In genomic region chr17:1398900-1399299, GRCh38 we compare ENCODE assay signal across 8 cellular contexts. TPM values are rescaled to one million over a fixed set of nuclear protein-coding genes. Genes with fewer than 3 reads are reported as not detected.
DNase-seq lines count a peak whose midpoint lies in the region; ATAC-seq and TF ChIP-seq lines count a peak whose summit lies in the region.

No MANE protein-coding gene starts in this region.

- no peaks in the 10 kb centered on the region for H3K27me3 ChIP-seq in skeletal muscle satellite cell (ENCODE audit: control insufficient read depth, insufficient read depth, low read length)

- peaks cover 31% of the 10 kb centered on the region for H3K36me3 Mint-ChIP-seq in HFFc6 (ENCODE audit: low read depth)

- peak overlapping the region; percentile 84 for H3K4me2 ChIP-seq in skeletal muscle satellite cell (ENCODE audit: low read length)

- peak overlapping the region; percentile 100 for H3K4me3 Mint-ChIP-seq in HFFc6

- no peaks in the 10 kb centered on the region for H3K9me3 ChIP-seq in skeletal muscle satellite cell (replicated peaks; ENCODE audit: low read length)

- DNase-seq in AG10803 (ENCODE audit: low read depth), result peak; percentile 51
- peak; percentile 29 for DNase-seq in HFFc6
- peak; percentile 11 for DNase-seq in activated T-helper 9 cell treated with anti-CD3 and anti-CD28 coated beads, Interleukin-2, amount 50 U/mL, for 16 hours (ENCODE audit: low read depth)
- peak; percentile 46 for DNase-seq in hepatic stellate cell (ENCODE audit: low spot score)
- DNase-seq in DMS79 treated with DMSO at 0.1 percent for 48 hours (lab: John Stamatoyannopoulos, UW), result no peak

- TF ChIP-seq CTCF in AG10803 (conservative IDR thresholded peaks at IDR 0.05; ENCODE audit: low read length) (no peak), HFFc6 (IDR thresholded peaks at IDR 0.05) (no peak)

- H3K4me3 ChIP-seq in AG10803 (ENCODE audit: low read length) (peak overlapping the region; percentile 96), skeletal muscle satellite cell (ENCODE audit: low read length) (peak overlapping the region; percentile 96)

- H3K27me3 Mint-ChIP-seq in HFFc6 (ENCODE audit: insufficient read depth), result peaks cover 4% of the 10 kb centered on the region

- H3K4me1 ChIP-seq in skeletal muscle satellite cell (ENCODE audit: control insufficient read depth, insufficient read depth, low read length), result peaks cover 32% of the 10 kb centered on the region

- peaks cover 35% of the 10 kb centered on the region for H3K4me1 Mint-ChIP-seq in HFFc6 (ENCODE audit: low read depth)

- peaks cover 14% of the 10 kb centered on the region for H3K36me3 ChIP-seq in skeletal muscle satellite cell (ENCODE audit: insufficient read depth, low read length)

- ATAC-seq in HG03442 (IDR thresholded peaks at IDR 0.05; ENCODE audit: unreplicated experiment) (no peak), GM19395 (IDR thresholded peaks at IDR 0.05; ENCODE audit: unreplicated experiment) (no peak)

- no peaks in the 10 kb centered on the region for H3K9me3 Mint-ChIP-seq in HFFc6

- peak overlapping the region; percentile 100 for H3K27ac Mint-ChIP-seq in HFFc6

- peak overlapping the region; percentile 100 for H3K9ac ChIP-seq in skeletal muscle satellite cell (ENCODE audit: low read depth, low read length)

RNA-seq across cellular contexts. Expression of gene YWHAE, which starts 1.1 kb away (rescaled TPM):
- total RNA-seq in HFFc6 (2021; fragmentation: NEBNext Ultra II Directional; extraction: Animal tissue kit (Norgen Biotek cat#: 25700)), result 100 to 1,000 TPM; 713 to 967 (median 844) TPM
- total RNA-seq in skeletal muscle satellite cell (2012; rRNA removed), result 623 and 650 TPM in 2 replicates

RNA-seq across cellular contexts. Expression of gene CRK, which starts 57.1 kb away (rescaled TPM):
- total RNA-seq in HFFc6 (2021; fragmentation: NEBNext Ultra II Directional; extraction: Animal tissue kit (Norgen Biotek cat#: 25700)), result 10 to 100 TPM; 71.1 to 83.1 (median 77.5) TPM
- 83.4 and 85.0 TPM in 2 replicates for total RNA-seq in skeletal muscle satellite cell (2012; rRNA removed)
